ENCODE assay signal across 15 cellular contexts in the genomic region with DNA sequence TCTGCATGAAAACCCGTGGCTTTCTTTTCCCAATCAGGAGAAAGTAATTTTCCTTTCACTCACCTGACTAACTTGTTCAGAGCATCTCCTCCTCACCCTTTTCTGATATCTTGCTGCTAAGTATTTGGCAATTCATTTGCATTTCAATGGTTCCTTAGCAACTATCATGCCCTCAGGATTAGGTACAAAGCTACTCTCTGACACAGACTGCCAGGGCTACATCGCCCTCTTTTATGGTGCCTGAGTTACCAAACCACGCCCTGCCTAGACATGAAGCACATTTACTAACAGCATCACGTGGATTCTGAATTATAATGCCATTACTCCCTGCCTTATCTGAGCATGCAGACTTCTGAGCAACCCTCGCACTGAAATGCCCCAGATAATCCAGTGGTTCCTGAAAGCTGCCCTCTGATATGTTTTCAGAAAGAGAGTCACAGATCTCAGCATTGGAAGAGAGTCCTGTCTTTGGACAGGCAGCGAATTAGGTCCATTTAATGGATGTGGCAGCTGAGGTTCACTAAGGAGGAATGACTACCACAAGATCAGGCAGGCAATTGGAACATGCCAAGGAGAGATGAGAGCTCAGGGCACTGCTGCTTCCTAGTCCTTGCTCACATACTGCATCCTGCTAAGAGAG. TPM values are rescaled to one million over a fixed set of nuclear protein-coding genes. Genes with fewer than 3 reads are reported as not detected.
DNase-seq lines count a peak whose midpoint lies in the region; ATAC-seq and TF ChIP-seq lines count a peak whose summit lies in the region.
"Had no signal": no experiment of that assay in that cellular context is flagged by ENCODE, and none has a peak within 500 bp of the region (broad histone marks: within the 10 kb centered on the region; RNA-seq: fewer than 3 reads in every experiment).

No MANE protein-coding gene starts in this region.

- H3K4me3 Mint-ChIP-seq in H9 = peak overlapping the region in 1 of 2 experiments; percentile 24; a peak in 1 of 5 replicates
- H3K4me3 Mint-ChIP-seq: activated naive CD4-positive, alpha-beta T cell treated with anti-CD3 and anti-CD28 coated beads, Interleukin-2, amount 50 U/mL, for 24 hours had no signal

- no peak overlapping the region for H2BK20ac ChIP-seq in H9 (ENCODE audit: low read depth, low read length, poor library complexity, severe bottlenecking)

- H3T11ph ChIP-seq in H9 (ENCODE audit: low read length) = no peak overlapping the region

- no peak overlapping the region for H3K4ac ChIP-seq in H9 (ENCODE audit: low read depth, low read length)

- no peaks in the 10 kb centered on the region for H3K9me3 ChIP-seq in H9 (ENCODE audit: control insufficient read depth, low read depth, low read length)

- H4K20me1 ChIP-seq in H9 (ENCODE audit: control insufficient read depth, insufficient read depth, insufficient read length) = no peaks in the 10 kb centered on the region

- TF ChIP-seq CTCF in H9 (conservative IDR thresholded peaks at IDR 0.05) (no peak), foreskin keratinocyte (conservative IDR thresholded peaks at IDR 0.05) (no peak)

- peak overlapping the region; percentile 35 to 77 (median 41); a peak in 3 of 7 replicates for H3K27ac Mint-ChIP-seq in H9
- H3K27ac Mint-ChIP-seq: activated naive CD4-positive, alpha-beta T cell treated with anti-CD3 and anti-CD28 coated beads, Interleukin-2, amount 50 U/mL, for 24 hours had no signal

- H3K14ac ChIP-seq in H9 (ENCODE audit: insufficient read depth, low read length) = no peak overlapping the region; the same call in 1 of the 2 replicates

- no peaks in the 10 kb centered on the region for H3K79me1 ChIP-seq in H9 (ENCODE audit: insufficient read depth, low read depth, low read length, poor library complexity, severe bottlenecking)

- no peaks in the 10 kb centered on the region for H3K23me2 ChIP-seq in H9 (ENCODE audit: insufficient read length, low read depth, low read length, poor library complexity, severe bottlenecking)

- DNase-seq in COLO668 (lab: John Stamatoyannopoulos, UW; ENCODE audit: unreplicated experiment) = peak; percentile 9
- DNase-seq in H9 = no peak
- DNase-seq in NCI-H748 treated with DMSO at 0.1 percent for 48 hours (lab: John Stamatoyannopoulos, UW) = peak; percentile 36
- DNase-seq in foreskin keratinocyte = peak; percentile 31 to 51
- no peak for DNase-seq in GM03348 (ENCODE audit: low spot score)
- DNase-seq in T-helper 2 cell = no peak
- DNase-seq: activated CD4-positive, alpha-beta T cell treated with anti-CD3 and anti-CD28 coated beads for 48 hours; brain microvascular endothelial cell; effector CD4-positive, alpha-beta T cell; NCI-H1092; stimulated activated CD4-positive, alpha-beta T cell treated with anti-CD3 and anti-CD28 coated beads, Interleukin-4, amount 100 ng/mL, for 1 hour had no signal

- H3K36me3 Mint-ChIP-seq in H9 (ENCODE audit: insufficient read depth in 1 of 3, low read depth in 3 of 3) = no peaks in the 10 kb centered on the region
- H3K36me3 Mint-ChIP-seq: activated naive CD4-positive, alpha-beta T cell treated with anti-CD3 and anti-CD28 coated beads, Interleukin-2, amount 50 U/mL, for 24 hours had no signal

- peaks cover 40 to 43% of the 10 kb centered on the region in 2 experiments for H3K4me1 Mint-ChIP-seq in H9
- H3K4me1 Mint-ChIP-seq: activated naive CD4-positive, alpha-beta T cell treated with anti-CD3 and anti-CD28 coated beads, Interleukin-2, amount 50 U/mL, for 24 hours had no signal

- H2BK12ac ChIP-seq in H9 (ENCODE audit: insufficient read length, low read depth, low read length) = no peak overlapping the region

- H3K4me2 ChIP-seq in H9 (ENCODE audit: insufficient read depth, insufficient read length, low read length) = peak overlapping the region; percentile 42

- no peak overlapping the region for H3K9ac ChIP-seq in H9 (ENCODE audit: extremely low read depth, insufficient read length, low read length)

- ATAC-seq in foreskin keratinocyte (peak; percentile 64), HG02840 (IDR thresholded peaks at IDR 0.05; ENCODE audit: low FRiP score, unreplicated experiment) (no peak), HG03457 (IDR thresholded peaks at IDR 0.05; ENCODE audit: unreplicated experiment) (no peak)
- ATAC-seq: sciatic nerve had no signal

- H3K27ac ChIP-seq in H9 (ENCODE audit: insufficient read length, low read depth, low read length) = peak overlapping the region; percentile 50
- no peak overlapping the region for H3K27ac ChIP-seq in foreskin keratinocyte
- H3K27ac ChIP-seq: brain microvascular endothelial cell had no signal

- no peak overlapping the region for H4K5ac ChIP-seq in H9 (ENCODE audit: insufficient read length, low read depth, low read length)

- no peaks in the 10 kb centered on the region for H3K79me2 ChIP-seq in H9 (ENCODE audit: insufficient read depth, low read length)

- H3K27me3 ChIP-seq in H9 (ENCODE audit: insufficient read depth, low read length) (no peaks in the 10 kb centered on the region; the same call in 1 of the 2 replicates), foreskin keratinocyte (no peaks in the 10 kb centered on the region)
- H3K27me3 ChIP-seq: brain microvascular endothelial cell had no signal

- H2AFZ ChIP-seq in H9 (ENCODE audit: low read length) = no peak overlapping the region

- no peak overlapping the region for H2BK15ac ChIP-seq in H9 (ENCODE audit: low read depth, low read length)

- H3K56ac ChIP-seq in H9 (ENCODE audit: insufficient read length, low read depth, low read length) = no peak overlapping the region

- H3K9me3 Mint-ChIP-seq in H9 = no peaks in the 10 kb centered on the region
- H3K9me3 Mint-ChIP-seq: activated naive CD4-positive, alpha-beta T cell treated with anti-CD3 and anti-CD28 coated beads, Interleukin-2, amount 50 U/mL, for 24 hours had no signal

- H2BK5ac ChIP-seq in H9 (ENCODE audit: insufficient read length, low read length) = no peak overlapping the region

- H3K23ac ChIP-seq in H9 (ENCODE audit: insufficient read length, low read depth, low read length) = no peak overlapping the region

- WGBS in H9 (ENCODE audit: extremely low coverage, insufficient read length, low lambda C conversion rate) = no CpG with 5 or more reads among the region's 6 CpGs

- H2BK120ac ChIP-seq in H9 (ENCODE audit: low read depth, low read length, poor library complexity, severe bottlenecking) = no peak overlapping the region

- no peak overlapping the region for H2AK5ac ChIP-seq in H9 (ENCODE audit: insufficient read length, low read length)

- H3K27me3 Mint-ChIP-seq in H9 (ENCODE audit: low read depth) = peaks cover 4% of the 10 kb centered on the region

- H3K18ac ChIP-seq in H9 (ENCODE audit: insufficient read length, low read depth, low read length) = peak overlapping the region; percentile 43

- no peak overlapping the region for H4K91ac ChIP-seq in H9 (ENCODE audit: insufficient read length, low read depth, low read length)

- H3K4me1 ChIP-seq in H9 (ENCODE audit: insufficient read depth, low read length) = peaks cover 19% of the 10 kb centered on the region
- no peaks in the 10 kb centered on the region for H3K4me1 ChIP-seq in foreskin keratinocyte

- H4K8ac ChIP-seq in H9 (replicated peaks; ENCODE audit: insufficient read length, low read depth, low read length) = no peak overlapping the region

RNA-seq across cellular contexts. Expression of a gene that starts 14.5 kb away (rescaled TPM):
- total RNA-seq in H9 (2021) (2.8 and 3.0 TPM in 2 replicates), foreskin keratinocyte (0.07 and 0.17 TPM in 2 replicates)
- 0.04 and 0.06 TPM in 2 replicates for polyA plus RNA-seq in foreskin keratinocyte

Comparison
In these comparisons a context has a peak if more than half of its experiments do, and no peak if none do; other contexts are left out.
1. DNase-seq: peak in COLO668 (single experiment), NCI-H748 treated with DMSO at 0.1 percent for 48 hours (single experiment) and foreskin keratinocyte (2 of 2); none in H9 (single experiment), GM03348 (single experiment) and T-helper 2 cell (0 of 5).